Comparison of ENCODE assay signal across 8 cellular contexts in genomic region chr10:45672201-45673073, GRCh38. TPM values are rescaled to one million over a fixed set of nuclear protein-coding genes. Genes with fewer than 3 reads are reported as not detected.
A peak's percentile ranks its signal among the peaks of the same experiment; 100 is the strongest.
DNase-seq lines count a peak whose midpoint lies in the region; ATAC-seq, FAIRE-seq and TF ChIP-seq lines count a peak whose summit lies in the region.

TSS of gene ZFAND4 (minus strand) at chr10:45672772. CDS start at chr10:45663725, 9,047 bp downstream.

- no peaks in the 10 kb centered on the region for H3K27me3 ChIP-seq in astrocyte (ENCODE audit: insufficient read depth, low read length)
- no peaks in the 10 kb centered on the region for H3K27me3 ChIP-seq in hepatocyte

- H3K4me2 ChIP-seq in astrocyte (ENCODE audit: low read length), result peak within 1 kb of the TSS; percentile 93
- peak within 1 kb of the TSS; percentile 73 for H3K4me2 ChIP-seq in hepatocyte

- H3K4me1 Mint-ChIP-seq in astrocyte (ENCODE audit: low read depth, unreplicated experiment), result no peaks in the 10 kb centered on the region

- no peaks in the 10 kb centered on the region for H3K9me3 ChIP-seq in astrocyte (ENCODE audit: insufficient read depth, low read depth, low read length)
- H3K9me3 ChIP-seq in hepatocyte (ENCODE audit: low read depth), result no peaks in the 10 kb centered on the region

- H3K4me1 ChIP-seq in astrocyte (ENCODE audit: insufficient read depth, low read length), result peaks cover 6% of the 10 kb centered on the region
- peaks cover 5% of the 10 kb centered on the region for H3K4me1 ChIP-seq in hepatocyte (ENCODE audit: insufficient read depth)

- H3K4me3 ChIP-seq in astrocyte (ENCODE audit: insufficient read depth, low read depth, low read length) (peak within 1 kb of the TSS; percentile 86), hepatocyte (peak within 1 kb of the TSS; percentile 37)

- TF ChIP-seq CTCF in GM13977 (IDR thresholded peaks at IDR 0.05; ENCODE audit: extremely low read depth, insufficient read depth, missing control alignments) (peak; percentile 92), astrocyte (IDR thresholded peaks at IDR 0.05; ENCODE audit: insufficient read depth, low read depth, low read length) (no peak), hepatocyte (IDR thresholded peaks at IDR 0.05; ENCODE audit: poor library complexity) (peak; percentile 56)

- H2AFZ ChIP-seq in astrocyte (ENCODE audit: low read depth, low read length), result peak within 1 kb of the TSS; percentile 99
- peak within 1 kb of the TSS; percentile 66 for H2AFZ ChIP-seq in hepatocyte

- peak within 1 kb of the TSS; percentile 86 for H3K9ac ChIP-seq in astrocyte (ENCODE audit: low read length)

- H4K20me1 ChIP-seq in astrocyte (ENCODE audit: insufficient read depth, low read length), result no peaks in the 10 kb centered on the region
- no peaks in the 10 kb centered on the region for H4K20me1 ChIP-seq in hepatocyte (ENCODE audit: insufficient read depth, poor library complexity, severe bottlenecking)

- intact Hi-C loops in T-helper 2 cell treated with Interferon-gamma antibody and Interleukin-4, amounts not matched to agents 100 ng/mL and 5 ng/mL, for 36 hours (cut with micrococcal nuclease), result loop anchor here (1.0 to 10.0 kb wide), 6 partner anchors 92 to 668 kb away; partner anchors contain the start of gene ZNF22

- no peaks in the 10 kb centered on the region for H3K9me2 ChIP-seq in hepatocyte (replicated peaks; ENCODE audit: insufficient read depth)

- no peaks in the 10 kb centered on the region for H3K9me3 Mint-ChIP-seq in astrocyte (ENCODE audit: unreplicated experiment)

- H3K4me3 Mint-ChIP-seq in astrocyte (ENCODE audit: unreplicated experiment), result peak within 1 kb of the TSS; percentile 90

- H3K27ac ChIP-seq in astrocyte (ENCODE audit: low read depth, low read length) (peak within 1 kb of the TSS; percentile 73), hepatocyte (peak within 1 kb of the TSS; percentile 87)

- no peaks in the 10 kb centered on the region for H3K36me3 Mint-ChIP-seq in astrocyte (ENCODE audit: low read depth, unreplicated experiment)

- in situ Hi-C loops in GM13977 (cut with MboI; ENCODE audit: low pct_unique_long_range_greater_than_20kb, low sequenced_read_pairs, unreplicated experiment), result loop anchor here (10.0 kb wide), 1 partner anchor 208 kb away; no protein-coding TSS in a partner anchor

- no peaks in the 10 kb centered on the region for H3K36me3 ChIP-seq in astrocyte (ENCODE audit: insufficient read depth, low read length)
- no peaks in the 10 kb centered on the region for H3K36me3 ChIP-seq in hepatocyte (replicated peaks; ENCODE audit: insufficient read depth, low read depth)

- peak; percentile 96 for ATAC-seq in HG02852 (IDR thresholded peaks at IDR 0.05; ENCODE audit: unreplicated experiment)

- 1% methylated on average over 73 of the region's 95 CpGs for WGBS in hepatocyte (ENCODE audit: low lambda C conversion rate, missing lambda C conversion rate)

- H3K27ac Mint-ChIP-seq in astrocyte (ENCODE audit: unreplicated experiment), result peak within 1 kb of the TSS; percentile 53

- H3K27me3 Mint-ChIP-seq in astrocyte (ENCODE audit: low read depth, unreplicated experiment), result no peaks in the 10 kb centered on the region

- H3K79me2 ChIP-seq in astrocyte (ENCODE audit: insufficient read depth, low read length) (peaks cover 4% of the 10 kb centered on the region), hepatocyte (peaks cover 33% of the 10 kb centered on the region)

- peak; percentile 98 for DNase-seq in GM13977 (ENCODE audit: low spot score)
- DNase-seq in NCI-H146 (lab: John Stamatoyannopoulos, UW), result peak; percentile 97
- DNase-seq in astrocyte (ENCODE audit: low read depth), result peak; percentile 93
- peak; percentile 97 for DNase-seq in hepatocyte (ENCODE audit: low spot score)
- DNase-seq in retina, result peak; percentile 97
- DNase-seq in COR-L47 (lab: John Stamatoyannopoulos, UW), result no peak

- FAIRE-seq in astrocyte (lab: Jason Lieb, UNC), result no peak

RNA-seq across cellular contexts. Expression of gene ZFAND4, which starts in this region (rescaled TPM):
- 19.7 and 21.0 TPM in 2 replicates for total RNA-seq in T-helper 2 cell treated with Interferon-gamma antibody and Interleukin-4, amounts not matched to agents 100 ng/mL and 5 ng/mL, for 36 hours
- total RNA-seq in astrocyte (4.6 and 4.9 TPM in 2 replicates), hepatocyte (12.0 and 12.7 TPM in 2 replicates)
- polyA plus RNA-seq in hepatocyte, result 4.9 and 8.6 TPM in 2 replicates
